ENCODE assay signal across 1 cellular context in the genomic region with DNA sequence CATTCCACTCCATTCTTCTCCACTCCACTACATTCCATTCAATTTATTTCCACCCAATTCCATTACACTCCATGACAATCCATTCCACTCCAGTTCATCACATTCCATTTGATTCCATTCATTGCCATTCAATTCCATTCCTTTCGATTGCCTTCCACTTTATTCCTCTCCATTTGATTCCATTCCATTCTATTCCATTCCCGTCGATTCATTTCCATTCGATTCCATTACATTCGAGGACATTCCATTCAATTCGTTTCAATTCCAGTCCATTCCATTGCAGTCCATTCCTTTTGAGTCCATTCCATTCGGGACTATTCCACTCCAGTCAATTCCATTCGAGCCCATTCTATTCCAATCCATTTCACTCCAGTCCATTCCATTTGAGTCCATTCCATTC.
A peak's percentile ranks its signal among the peaks of the same experiment; 100 is the strongest.
TF ChIP-seq lines count a peak whose summit lies in the region.
"Not testable (repeated sequence)": the region's sequence is repeated elsewhere in the genome, so short reads cannot be mapped to it uniquely, and the experiment has no call there.

No MANE protein-coding gene starts in this region.

TF ChIP-seq in HepG2, 621 proteins besides CTCF, POLR2A, EP300 and RAD21:
- TF ChIP-seq FOXA1 (IDR thresholded peaks at IDR 0.05) (peak; percentile 23), FOXK2 (IDR thresholded peaks at IDR 0.05) (peak; percentile 49; the same call in 1 of the 2 replicates), PLRG1 (conservative IDR thresholded peaks at IDR 0.05) (peak; percentile 28; the same call in 1 of the 2 replicates), NFRKB (IDR thresholded peaks at IDR 0.05) (peak; percentile 49; the same call in 1 of the 2 replicates), NBN (conservative IDR thresholded peaks at IDR 0.05) (0 out of 2 replicates have a peak, but pooled peaks have one; percentile 83), RAD51 (IDR thresholded peaks at IDR 0.05; ENCODE audit: borderline replicate concordance) (0 out of 2 replicates have a peak, but pooled peaks have one; percentile 17), PHB2 (IDR thresholded peaks at IDR 0.05; ENCODE audit: partially characterized antibody) (peak; percentile 99), FOXP1 (IDR thresholded peaks at IDR 0.05) (peak; percentile 35; the same call in 1 of the 2 replicates), ATF7 (IDR thresholded peaks at IDR 0.05) (0 out of 2 replicates have a peak, but pooled peaks have one; percentile 12)
- not testable (repeated sequence) for TF ChIP-seq FOXA1, FOXP1, ATF7 (CRISPR knock-in tag; IDR thresholded peaks at IDR 0.05)
- TF ChIP-seq, protein P1, sequence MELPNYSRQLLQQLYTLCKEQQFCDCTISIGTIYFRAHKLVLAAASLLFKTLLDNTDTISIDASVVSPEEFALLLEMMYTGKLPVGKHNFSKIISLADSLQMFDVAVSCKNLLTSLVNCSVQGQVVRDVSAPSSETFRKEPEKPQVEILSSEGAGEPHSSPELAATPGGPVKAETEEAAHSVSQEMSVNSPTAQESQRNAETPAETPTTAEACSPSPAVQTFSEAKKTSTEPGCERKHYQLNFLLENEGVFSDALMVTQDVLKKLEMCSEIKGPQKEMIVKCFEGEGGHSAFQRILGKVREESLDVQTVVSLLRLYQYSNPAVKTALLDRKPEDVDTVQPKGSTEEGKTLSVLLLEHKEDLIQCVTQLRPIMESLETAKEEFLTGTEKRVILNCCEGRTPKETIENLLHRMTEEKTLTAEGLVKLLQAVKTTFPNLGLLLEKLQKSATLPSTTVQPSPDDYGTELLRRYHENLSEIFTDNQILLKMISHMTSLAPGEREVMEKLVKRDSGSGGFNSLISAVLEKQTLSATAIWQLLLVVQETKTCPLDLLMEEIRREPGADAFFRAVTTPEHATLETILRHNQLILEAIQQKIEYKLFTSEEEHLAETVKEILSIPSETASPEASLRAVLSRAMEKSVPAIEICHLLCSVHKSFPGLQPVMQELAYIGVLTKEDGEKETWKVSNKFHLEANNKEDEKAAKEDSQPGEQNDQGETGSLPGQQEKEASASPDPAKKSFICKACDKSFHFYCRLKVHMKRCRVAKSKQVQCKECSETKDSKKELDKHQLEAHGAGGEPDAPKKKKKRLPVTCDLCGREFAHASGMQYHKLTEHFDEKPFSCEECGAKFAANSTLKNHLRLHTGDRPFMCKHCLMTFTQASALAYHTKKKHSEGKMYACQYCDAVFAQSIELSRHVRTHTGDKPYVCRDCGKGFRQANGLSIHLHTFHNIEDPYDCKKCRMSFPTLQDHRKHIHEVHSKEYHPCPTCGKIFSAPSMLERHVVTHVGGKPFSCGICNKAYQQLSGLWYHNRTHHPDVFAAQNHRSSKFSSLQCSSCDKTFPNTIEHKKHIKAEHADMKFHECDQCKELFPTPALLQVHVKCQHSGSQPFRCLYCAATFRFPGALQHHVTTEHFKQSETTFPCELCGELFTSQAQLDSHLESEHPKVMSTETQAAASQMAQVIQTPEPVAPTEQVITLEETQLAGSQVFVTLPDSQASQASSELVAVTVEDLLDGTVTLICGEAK (IDR thresholded peaks at IDR 0.05): peak; percentile 37; the same call in 1 of the 2 replicates
- TF ChIP-seq, protein P1 (CRISPR knock-in tag; IDR thresholded peaks at IDR 0.05): not testable (repeated sequence)
- TF ChIP-seq, protein P2, sequence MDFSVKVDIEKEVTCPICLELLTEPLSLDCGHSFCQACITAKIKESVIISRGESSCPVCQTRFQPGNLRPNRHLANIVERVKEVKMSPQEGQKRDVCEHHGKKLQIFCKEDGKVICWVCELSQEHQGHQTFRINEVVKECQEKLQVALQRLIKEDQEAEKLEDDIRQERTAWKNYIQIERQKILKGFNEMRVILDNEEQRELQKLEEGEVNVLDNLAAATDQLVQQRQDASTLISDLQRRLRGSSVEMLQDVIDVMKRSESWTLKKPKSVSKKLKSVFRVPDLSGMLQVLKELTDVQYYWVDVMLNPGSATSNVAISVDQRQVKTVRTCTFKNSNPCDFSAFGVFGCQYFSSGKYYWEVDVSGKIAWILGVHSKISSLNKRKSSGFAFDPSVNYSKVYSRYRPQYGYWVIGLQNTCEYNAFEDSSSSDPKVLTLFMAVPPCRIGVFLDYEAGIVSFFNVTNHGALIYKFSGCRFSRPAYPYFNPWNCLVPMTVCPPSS (IDR thresholded peaks at IDR 0.05): peak; percentile 26; the same call in 1 of the 2 replicates
